In the genomic region with DNA sequence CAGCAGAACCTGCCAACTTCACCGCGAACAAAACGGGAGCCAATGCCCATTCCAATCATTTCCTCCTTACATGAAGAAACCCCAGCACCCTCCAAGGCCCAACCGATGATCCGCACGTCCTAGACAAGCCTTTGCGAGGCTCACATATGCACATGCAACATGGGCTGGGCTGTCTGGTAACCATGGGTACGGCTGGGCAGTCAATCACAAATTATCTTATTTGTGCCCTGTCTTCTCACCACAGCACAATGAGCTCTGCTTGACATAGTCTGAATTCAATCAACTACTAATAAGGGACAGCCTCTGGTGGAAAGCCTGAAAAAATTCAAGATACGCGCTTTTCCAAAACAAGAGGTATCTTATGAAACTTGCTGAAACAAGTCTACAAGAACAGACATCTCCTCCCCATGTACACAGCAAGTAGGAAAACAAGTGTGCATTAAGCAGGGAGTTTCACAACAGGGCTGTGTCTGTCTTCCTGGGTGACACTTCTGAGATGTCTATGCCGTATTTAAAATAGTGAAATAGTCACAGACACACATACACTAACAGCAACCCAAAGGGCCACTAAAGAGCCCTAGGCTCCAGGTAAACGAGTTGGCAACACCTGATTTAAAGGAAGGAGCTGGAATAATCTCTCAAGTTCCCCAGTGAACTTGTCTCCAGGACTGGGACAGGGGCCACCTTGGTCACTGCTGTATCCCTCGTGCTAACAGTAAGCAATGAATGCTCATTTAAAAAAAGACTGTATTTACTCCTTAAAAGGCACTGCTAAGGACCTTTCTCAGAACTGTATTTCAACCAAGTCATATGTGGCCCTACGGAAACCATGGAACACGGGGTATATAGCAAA, we compare ENCODE assay signal across 8 cellular contexts. TPM values are rescaled to one million over a fixed set of nuclear protein-coding genes. Genes with fewer than 3 reads are reported as not detected.
DNase-seq lines count a peak whose midpoint lies in the region; ATAC-seq, FAIRE-seq and TF ChIP-seq lines count a peak whose summit lies in the region.

No MANE protein-coding gene starts in this region.

- no peak overlapping the region for H2BK120ac ChIP-seq in H1 (replicated peaks; ENCODE audit: low read depth, low read length)

- H2AFZ ChIP-seq in H1 (ENCODE audit: low read length): no peak overlapping the region

- no peaks in the 10 kb centered on the region for H3K27me3 ChIP-seq in H1 (replicated peaks in 1 of 4; ENCODE audit: control insufficient read depth in 3 of 4, extremely low read depth in 1 of 4, insufficient read depth in 3 of 4, low read length in 3 of 4)

- H3K27ac Mint-ChIP-seq in activated T-cell treated with anti-CD3 and anti-CD28 coated beads, Interleukin-2, amount 50 U/mL, for 24 hours: peak overlapping the region; percentile 93
- H3K27ac Mint-ChIP-seq in natural killer cell: peak overlapping the region; percentile 95 to 97

- in situ Hi-C loops in SK-MEL-5 (cut with HindIII; ENCODE audit: low pct_unique_long_range_greater_than_20kb, low sequenced_read_pairs): no loop called here

- H2BK15ac ChIP-seq in H1 (ENCODE audit: low read length): no peak overlapping the region; the same call in 1 of the 2 replicates

- peak overlapping the region; percentile 64; the same call in 1 of the 2 replicates for H3K18ac ChIP-seq in H1 (ENCODE audit: extremely low read depth, low read length)

- no peaks in the 10 kb centered on the region for H3K9me3 Mint-ChIP-seq in activated T-cell treated with anti-CD3 and anti-CD28 coated beads, Interleukin-2, amount 50 U/mL, for 24 hours
- no peaks in the 10 kb centered on the region for H3K9me3 Mint-ChIP-seq in natural killer cell

- FAIRE-seq in H1 (lab: Jason Lieb, UNC): no peak

- H2BK12ac ChIP-seq in H1 (ENCODE audit: low read depth, low read length): peak overlapping the region; percentile 88

- no peak overlapping the region for H4K91ac ChIP-seq in H1 (replicated peaks; ENCODE audit: insufficient read length, low read length)

- no peak for TF ChIP-seq RAD21 in H1 (IDR thresholded peaks at IDR 0.05 in 1 of 2, conservative IDR thresholded peaks at IDR 0.05 in 1 of 2; ENCODE audit: low read depth in 2 of 2, low read length in 2 of 2)

- peak overlapping the region; percentile 64 to 93 (median 88); a peak in 4 of 7 replicates for H3K9ac ChIP-seq in H1 (replicated peaks in 1 of 4; ENCODE audit: extremely low read depth in 1 of 4, low read depth in 3 of 4, low read length in 3 of 4)

- 43% methylated on average over 15 of the region's 15 CpGs; no CpG with 5 or more reads in 1 of the 2 experiments for WGBS in H1 (ENCODE audit: extremely low coverage in 1 of 2, insufficient coverage in 1 of 2, insufficient read length in 1 of 2, insufficient replicate concordance in 2 of 2, low coverage in 1 of 2, low lambda C conversion rate in 2 of 2, missing lambda C conversion rate in 1 of 2), 2 experiments

- peak overlapping the region; percentile 76 to 99 (median 94) for H3K4me3 ChIP-seq in H1 (ENCODE audit: extremely low read depth in 1 of 4, insufficient read depth in 2 of 4, low read depth in 3 of 4, low read length in 4 of 4)

- peaks cover 28% of the 10 kb centered on the region for H3K23me2 ChIP-seq in H1 (ENCODE audit: low read depth, low read length)

- no peak overlapping the region for H3K23ac ChIP-seq in H1 (ENCODE audit: insufficient read length)

- peaks cover 62 to 84% of the 10 kb centered on the region in 2 experiments for H3K79me2 ChIP-seq in H1 (ENCODE audit: control insufficient read depth in 1 of 2, insufficient read depth in 2 of 2, low read length in 2 of 2)

- no peak overlapping the region for H2BK20ac ChIP-seq in H1 (ENCODE audit: low read length)

- H3K27me3 Mint-ChIP-seq in activated T-cell treated with anti-CD3 and anti-CD28 coated beads, Interleukin-2, amount 50 U/mL, for 24 hours: no peaks in the 10 kb centered on the region
- no peaks in the 10 kb centered on the region for H3K27me3 Mint-ChIP-seq in natural killer cell (ENCODE audit: low read depth in 2 of 2)

- peaks cover 42% of the 10 kb centered on the region for H3K36me3 Mint-ChIP-seq in activated T-cell treated with anti-CD3 and anti-CD28 coated beads, Interleukin-2, amount 50 U/mL, for 24 hours (ENCODE audit: low read depth)
- no peaks in the 10 kb centered on the region for H3K36me3 Mint-ChIP-seq in natural killer cell

- no peaks in the 10 kb centered on the region for H3K9me3 ChIP-seq in H1 (ENCODE audit: insufficient read depth in 2 of 2, low read depth in 1 of 2, low read length in 1 of 2)

- no peak overlapping the region for H3K56ac ChIP-seq in H1 (replicated peaks; ENCODE audit: insufficient read length, low read depth, low read length)

- no peak for DNase-seq in activated T-cell treated with anti-CD3 and anti-CD28 coated beads, Interleukin-2, amount 50 U/mL, for 24 hours
- DNase-seq in activated T-cell treated with anti-CD3 and anti-CD28 coated beads for 4 hours: no peak
- peak; percentile 27 for DNase-seq in SK-MEL-5 (ENCODE audit: low read depth, low spot score)
- no peak for DNase-seq in H1 (ENCODE audit: low read depth in 1 of 2, low spot score in 2 of 2)
- no peak for DNase-seq in natural killer cell
- DNase-seq in central memory CD4-positive, alpha-beta T cell: no peak
- no peak for DNase-seq in SKM-1 (lab: John Stamatoyannopoulos, UW; ENCODE audit: unreplicated experiment)

- peak overlapping the region; percentile 93 for H3K4me3 Mint-ChIP-seq in activated T-cell treated with anti-CD3 and anti-CD28 coated beads, Interleukin-2, amount 50 U/mL, for 24 hours
- peak overlapping the region; percentile 97 for H3K4me3 Mint-ChIP-seq in natural killer cell

- POLR2A ChIA-PET in H1 (lab: Charles Lee; ENCODE audit: partially characterized antibody): interaction anchor here (3.0 to 20.3 kb wide), 4 partner anchors 12 to 30 kb away, joined by 9 to 363 read pairs (median 118); partner anchors contain the start of gene GID8

- H2BK5ac ChIP-seq in H1 (ENCODE audit: low read depth, low read length): peak overlapping the region; percentile 79; the same call in 1 of the 2 replicates

- H3K27ac ChIP-seq in H1 (ENCODE audit: low read depth, low read length): no peak overlapping the region

- no peak overlapping the region for H3K14ac ChIP-seq in H1 (ENCODE audit: insufficient read length)

- intact Hi-C loops in natural killer cell (cut with micrococcal nuclease): loop anchor here (5.0 kb wide), 1 partner anchor 62 kb away; the partner anchor contains the start of gene TCFL5

- TF ChIP-seq CTCF in H1 (IDR thresholded peaks at IDR 0.05; ENCODE audit: control extremely low read depth in 1 of 3, insufficient read depth in 1 of 3, low read depth in 1 of 3, low read length in 3 of 3) (no peak), natural killer cell (IDR thresholded peaks at IDR 0.05) (no peak)

- H3K4me2 ChIP-seq in H1 (ENCODE audit: insufficient read depth in 1 of 2, low read depth in 2 of 2, low read length in 2 of 2): peak overlapping the region; percentile 83 to 96

- no peak for TF ChIP-seq POLR2A in H1 (IDR thresholded peaks at IDR 0.05; ENCODE audit: control extremely low read depth in 1 of 2, low read depth in 2 of 2, low read length in 2 of 2)

- H3K4me1 ChIP-seq in H1 (replicated peaks in 1 of 4; ENCODE audit: control insufficient read depth in 3 of 4, insufficient read depth in 4 of 4, low read length in 3 of 4): peaks cover 12 to 36% (median 27%) of the 10 kb centered on the region in 4 experiments

- CTCF ChIA-PET in H1 (lab: Charles Lee; ENCODE audit: partially characterized antibody): interaction anchor here (0.6 to 4.2 kb wide), 10 partner anchors 7 to 559 kb away, joined by 3 to 32 read pairs (median 4); no protein-coding TSS in a partner anchor

- H4K8ac ChIP-seq in H1 (ENCODE audit: extremely low read depth, insufficient read depth, low read length): no peak overlapping the region

- no peak for ATAC-seq in natural killer cell
- ATAC-seq in HG02642 (IDR thresholded peaks at IDR 0.05; ENCODE audit: poor library complexity, unreplicated experiment): no peak

- peaks cover 3% of the 10 kb centered on the region; the same call in 1 of the 2 replicates for H3K79me1 ChIP-seq in H1 (ENCODE audit: low read depth, low read length)

- no peak overlapping the region for H3K4ac ChIP-seq in H1 (replicated peaks; ENCODE audit: insufficient read length, low read depth, low read length)

- H3K36me3 ChIP-seq in H1 (ENCODE audit: control insufficient read depth in 2 of 4, insufficient read depth in 4 of 4, low read length in 3 of 4): no peaks in the 10 kb centered on the region

- H2AK5ac ChIP-seq in H1 (ENCODE audit: low read depth, low read length): peak overlapping the region; percentile 33

- TF ChIP-seq EP300 in H1 (IDR thresholded peaks at IDR 0.05; ENCODE audit: borderline replicate concordance in 1 of 2, low read depth in 2 of 2, low read length in 2 of 2): no peak

- peaks cover 38 to 39% of the 10 kb centered on the region in 2 experiments for H4K20me1 ChIP-seq in H1 (replicated peaks in 1 of 2; ENCODE audit: control insufficient read depth in 1 of 2, insufficient read depth in 2 of 2, low read length in 2 of 2)

- no peak overlapping the region for H4K5ac ChIP-seq in H1 (ENCODE audit: insufficient read length, low read depth, low read length)

- H3K4me1 Mint-ChIP-seq in activated T-cell treated with anti-CD3 and anti-CD28 coated beads, Interleukin-2, amount 50 U/mL, for 24 hours (ENCODE audit: low read depth): peaks cover 75% of the 10 kb centered on the region
- H3K4me1 Mint-ChIP-seq in natural killer cell: peaks cover 60 to 76% of the 10 kb centered on the region in 2 donors

RNA-seq across cellular contexts. Expression of gene DIDO1, which starts 1.5 kb away (rescaled TPM):
- total RNA-seq in SK-MEL-5 (2014; rRNA removed; shearing (Covaris generic)): 26.4 and 29.9 TPM in 2 replicates
- 30.1 and 35.0 TPM in 2 replicates for polyA plus RNA-seq in SK-MEL-5 (2015; cell fraction: cytosol; rRNA removed)
- polyA plus RNA-seq in SK-MEL-5 (2015; cell fraction: nucleus; rRNA removed): 107 and 134 TPM in 2 replicates
- total RNA-seq in H1 (2021; fragmentation: NEBNext Ultra II Directional; extraction: Animal tissue kit (Norgen Biotek cat#: 25700)): 82.8 and 83.2 TPM in 2 replicates
- 53.6 and 58.8 TPM in 2 replicates for polyA plus RNA-seq in H1 (2011; rRNA removed)
- polyA plus RNA-seq in H1 (2011; cell fraction: cytosol; rRNA removed): 66.3 TPM
- polyA plus RNA-seq in H1 (2011; cell fraction: nucleus; rRNA removed): 116 TPM
- 47.3 to 53.1 TPM (median 49.3 TPM) in 4 replicates for polyA plus RNA-seq in H1 (2012, experiment 1 of 2)
- polyA plus RNA-seq in H1 (2012, experiment 2 of 2): 13.9 TPM
- polyA plus RNA-seq in H1 (2013, experiment 1 of 2): 63.3 TPM
- polyA plus RNA-seq in H1 (2013, experiment 2 of 2): 61.2 TPM
- 46.3 and 51.4 TPM in 2 replicates for polyA minus RNA-seq in H1 (2011; rRNA and poly(A)+ RNA removed)
- 31.8 TPM for polyA minus RNA-seq in H1 (2011; cell fraction: cytosol; rRNA and poly(A)+ RNA removed)
- 65.1 TPM for polyA minus RNA-seq in H1 (2011; cell fraction: nucleus; rRNA and poly(A)+ RNA removed)
- 100 to 1,000 TPM in 1 of 3 donors, 10 to 100 TPM in 2; 79.5 to 116 (median 83.4) TPM for total RNA-seq in natural killer cell

RNA-seq across cellular contexts. Expression of gene GID8, which starts 13.2 kb away (rescaled TPM):
- 21.4 and 23.3 TPM in 2 replicates for total RNA-seq in SK-MEL-5 (2014; rRNA removed; shearing (Covaris generic))
- polyA plus RNA-seq in SK-MEL-5 (2015; cell fraction: cytosol; rRNA removed): 27.1 and 31.1 TPM in 2 replicates
- polyA plus RNA-seq in SK-MEL-5 (2015; cell fraction: nucleus; rRNA removed): 19.9 and 30.2 TPM in 2 replicates
- total RNA-seq in H1 (2021; fragmentation: NEBNext Ultra II Directional; extraction: Animal tissue kit (Norgen Biotek cat#: 25700)): 72.9 and 73.1 TPM in 2 replicates
- polyA plus RNA-seq in H1 (2011; rRNA removed): 39.7 and 40.7 TPM in 2 replicates
- 44.1 TPM for polyA plus RNA-seq in H1 (2011; cell fraction: cytosol; rRNA removed)
- 33.3 TPM for polyA plus RNA-seq in H1 (2011; cell fraction: nucleus; rRNA removed)
- 43.9 to 48.5 TPM (median 46.8 TPM) in 4 replicates for polyA plus RNA-seq in H1 (2012, experiment 1 of 2)
- polyA plus RNA-seq in H1 (2012, experiment 2 of 2): 28.5 TPM
- 46.0 TPM for polyA plus RNA-seq in H1 (2013, experiment 1 of 2)
- 45.2 TPM for polyA plus RNA-seq in H1 (2013, experiment 2 of 2)
- polyA minus RNA-seq in H1 (2011; rRNA and poly(A)+ RNA removed): 51.3 and 52.9 TPM in 2 replicates
- 29.9 TPM for polyA minus RNA-seq in H1 (2011; cell fraction: cytosol; rRNA and poly(A)+ RNA removed)
- polyA minus RNA-seq in H1 (2011; cell fraction: nucleus; rRNA and poly(A)+ RNA removed): 23.9 TPM
- 10 to 100 TPM; 45.1 to 60.1 (median 53.1) TPM for total RNA-seq in natural killer cell

RNA-seq across cellular contexts. Expression of gene SLC17A9, which starts 27.7 kb away (rescaled TPM):
- not detected in 2 replicates for total RNA-seq in SK-MEL-5 (2014; rRNA removed; shearing (Covaris generic))
- polyA plus RNA-seq in SK-MEL-5 (2015; cell fraction: cytosol; rRNA removed): not detected in 2 replicates
- polyA plus RNA-seq in SK-MEL-5 (2015; cell fraction: nucleus; rRNA removed): not detected in 2 replicates
- 31.1 and 35.2 TPM in 2 replicates for total RNA-seq in H1 (2021; fragmentation: NEBNext Ultra II Directional; extraction: Animal tissue kit (Norgen Biotek cat#: 25700))
- 23.5 and 39.6 TPM in 2 replicates for polyA plus RNA-seq in H1 (2011; rRNA removed)
- polyA plus RNA-seq in H1 (2011; cell fraction: cytosol; rRNA removed): 26.0 TPM
- 178 TPM for polyA plus RNA-seq in H1 (2011; cell fraction: nucleus; rRNA removed)
- 15.9 to 29.2 TPM (median 25.3 TPM) in 4 replicates for polyA plus RNA-seq in H1 (2012, experiment 1 of 2)
- 17.4 TPM for polyA plus RNA-seq in H1 (2012, experiment 2 of 2)
- polyA plus RNA-seq in H1 (2013, experiment 1 of 2): 44.3 TPM
- polyA plus RNA-seq in H1 (2013, experiment 2 of 2): 44.7 TPM
- 6.0 and 6.5 TPM in 2 replicates for polyA minus RNA-seq in H1 (2011; rRNA and poly(A)+ RNA removed)
- 10.4 TPM for polyA minus RNA-seq in H1 (2011; cell fraction: cytosol; rRNA and poly(A)+ RNA removed)
- 14.7 TPM for polyA minus RNA-seq in H1 (2011; cell fraction: nucleus; rRNA and poly(A)+ RNA removed)
- total RNA-seq in natural killer cell: 10 to 100 TPM; 22.3 to 24.0 (median 23.8) TPM

Comparison
In these comparisons a context has a peak if more than half of its experiments do, and no peak if none do; other contexts are left out.
1. RNA of gene SLC17A9, which starts 27.7 kb away (total RNA-seq): 31.1 to 35.2 TPM in H1 and 22.3 to 24.0 TPM in natural killer cell; not detected in SK-MEL-5; every median in the first group is over 10 times any median in the second.